ENCODE assay signal across 8 cellular contexts in genomic region chr2:187523325-187523724, GRCh38.
"Had no signal": no experiment of that assay in that cellular context is flagged by ENCODE, and none has a peak within 500 bp of the region (broad histone marks: within the 10 kb centered on the region; RNA-seq: fewer than 3 reads in every experiment).

No MANE protein-coding gene starts in this region.

- H3K27ac ChIP-seq: HL-60, KMS-11 had no signal

- DNase-seq: H9, HCEC 1CT, Karpas-422, KBM-7 had no signal

- H2AFZ ChIP-seq: GM23338 had no signal

- H3K4me2 ChIP-seq: GM23338, KMS-11 had no signal

- H3K9ac ChIP-seq: KMS-11 had no signal

- H3K27me3 Mint-ChIP-seq: IgD-negative memory B cell had no signal

- H3K4me3 Mint-ChIP-seq: GM23338, H9, IgD-negative memory B cell had no signal

- H3K27ac Mint-ChIP-seq: GM23338, H9, IgD-negative memory B cell had no signal

- H3K4me3 ChIP-seq: GM23338 had no signal

- ATAC-seq: GM23338 had no signal

- H3K4me1 Mint-ChIP-seq: IgD-negative memory B cell had no signal
